In genomic region chr21:31557956-31558838, GRCh38 we compare ENCODE assay signal across 8 cellular contexts.
DNase-seq lines count a peak whose midpoint lies in the region; ATAC-seq and TF ChIP-seq lines count a peak whose summit lies in the region.

No MANE protein-coding gene starts in this region.

- peaks cover 0 to 18% of the 10 kb centered on the region in 2 donors for H3K4me1 ChIP-seq in muscle layer of duodenum (ENCODE audit: control insufficient read depth in 1 of 2, insufficient read depth in 2 of 2, low read length in 2 of 2)
- H3K4me1 ChIP-seq in thoracic aorta (ENCODE audit: control insufficient read depth in 1 of 2, low read depth in 2 of 2): peaks cover 0 to 24% of the 10 kb centered on the region in 2 donors

- H3K27ac ChIP-seq in muscle layer of duodenum (ENCODE audit: low read length): no peak overlapping the region
- no peak overlapping the region for H3K27ac ChIP-seq in thoracic aorta

- H3K9me3 ChIP-seq in MG63 (no peaks in the 10 kb centered on the region), muscle layer of duodenum (ENCODE audit: control insufficient read depth in 1 of 2, low read length in 2 of 2) (no peaks in the 10 kb centered on the region), thoracic aorta (no peaks in the 10 kb centered on the region)

- H3K27me3 Mint-ChIP-seq in activated CD4-positive, alpha-beta T cell treated with anti-CD3 and anti-CD28 coated beads, Interleukin-2, amount 10 ng/mL, durations not matched to agents 24 days and 14 days: peaks cover 32% of the 10 kb centered on the region

- H3K27ac Mint-ChIP-seq in activated CD4-positive, alpha-beta T cell treated with anti-CD3 and anti-CD28 coated beads, Interleukin-2, amount 10 ng/mL, durations not matched to agents 24 days and 14 days: no peak overlapping the region

- no peaks in the 10 kb centered on the region for H3K9me3 Mint-ChIP-seq in activated CD4-positive, alpha-beta T cell treated with anti-CD3 and anti-CD28 coated beads, Interleukin-2, amount 10 ng/mL, durations not matched to agents 24 days and 14 days

- peaks cover 4% of the 10 kb centered on the region for H3K36me3 Mint-ChIP-seq in activated CD4-positive, alpha-beta T cell treated with anti-CD3 and anti-CD28 coated beads, Interleukin-2, amount 10 ng/mL, durations not matched to agents 24 days and 14 days (ENCODE audit: low read depth)

- DNase-seq in MG63 (peak; percentile 0), thoracic aorta (ENCODE audit: low spot score) (no peak), H4 (ENCODE audit: low spot score) (no peak), GF-D8 (lab: John Stamatoyannopoulos, UW) (no peak)
- DNase-seq in activated CD4-positive, alpha-beta T cell treated with anti-CD3 and anti-CD28 coated beads, Interleukin-2, amount 10 ng/mL, durations not matched to agents 24 days and 14 days: peak; percentile 76
- DNase-seq in effector CD8-positive, alpha-beta T cell (lab: John Stamatoyannopoulos, UW): peak; percentile 38

- H3K4me3 ChIP-seq in MG63 (peak overlapping the region; percentile 54), muscle layer of duodenum (ENCODE audit: low read depth in 1 of 2, low read length in 2 of 2) (peak overlapping the region; percentile 21 to 92), thoracic aorta (peak overlapping the region; percentile 68)

- peaks cover 15% of the 10 kb centered on the region for H3K27me3 ChIP-seq in MG63
- peaks cover 15% of the 10 kb centered on the region for H3K27me3 ChIP-seq in muscle layer of duodenum (ENCODE audit: low read depth, low read length)
- H3K27me3 ChIP-seq in thoracic aorta (replicated peaks; ENCODE audit: insufficient read depth): no peaks in the 10 kb centered on the region

- H3K36me3 ChIP-seq in MG63 (no peaks in the 10 kb centered on the region), muscle layer of duodenum (ENCODE audit: control insufficient read depth in 1 of 2, insufficient read depth in 2 of 2, low read length in 2 of 2) (no peaks in the 10 kb centered on the region), thoracic aorta (no peaks in the 10 kb centered on the region)

- H3K4me3 Mint-ChIP-seq in activated CD4-positive, alpha-beta T cell treated with anti-CD3 and anti-CD28 coated beads, Interleukin-2, amount 10 ng/mL, durations not matched to agents 24 days and 14 days: peak overlapping the region; percentile 88

- peaks cover 43% of the 10 kb centered on the region for H3K4me1 Mint-ChIP-seq in activated CD4-positive, alpha-beta T cell treated with anti-CD3 and anti-CD28 coated beads, Interleukin-2, amount 10 ng/mL, durations not matched to agents 24 days and 14 days

- no peak for TF ChIP-seq CTCF in thoracic aorta (IDR thresholded peaks at IDR 0.05)

- intact Hi-C loops in activated CD4-positive, alpha-beta T cell treated with anti-CD3 and anti-CD28 coated beads, Interleukin-2, amount 10 ng/mL, durations not matched to agents 24 days and 14 days (cut with micrococcal nuclease): loop anchor here (2.0 to 10.0 kb wide), 3 partner anchors 131 to 426 kb away; no protein-coding TSS in a partner anchor

- ATAC-seq in GM19035 (IDR thresholded peaks at IDR 0.05; ENCODE audit: unreplicated experiment): peak; percentile 7
- ATAC-seq in thoracic aorta (ENCODE audit: insufficient number of reproducible peaks, low FRiP score, low read depth): no peak

Comparison
In these comparisons a context has a peak if more than half of its experiments do, and no peak if none do; other contexts are left out.
1. DNase-seq: peak in MG63 (single experiment), activated CD4-positive, alpha-beta T cell treated with anti-CD3 and anti-CD28 coated beads, Interleukin-2, amount 10 ng/mL, durations not matched to agents 24 days and 14 days (single experiment) and effector CD8-positive, alpha-beta T cell (single experiment); none in thoracic aorta (single experiment), H4 (single experiment) and GF-D8 (single experiment).
2. Peak in every context shown above with its lines, with median percentiles within 50 percentile points of each other: H3K4me3 ChIP-seq.